In genomic region chr16:11506816-11507305, GRCh38 we compare ENCODE assay signal across 1 cellular context.
TF ChIP-seq lines count a peak whose summit lies in the region.

No MANE protein-coding gene starts in this region.

TF ChIP-seq in GM23338, 12 proteins besides CTCF, POLR2A, EP300 and RAD21 (continued from another document):
- TF ChIP-seq, protein P1, sequence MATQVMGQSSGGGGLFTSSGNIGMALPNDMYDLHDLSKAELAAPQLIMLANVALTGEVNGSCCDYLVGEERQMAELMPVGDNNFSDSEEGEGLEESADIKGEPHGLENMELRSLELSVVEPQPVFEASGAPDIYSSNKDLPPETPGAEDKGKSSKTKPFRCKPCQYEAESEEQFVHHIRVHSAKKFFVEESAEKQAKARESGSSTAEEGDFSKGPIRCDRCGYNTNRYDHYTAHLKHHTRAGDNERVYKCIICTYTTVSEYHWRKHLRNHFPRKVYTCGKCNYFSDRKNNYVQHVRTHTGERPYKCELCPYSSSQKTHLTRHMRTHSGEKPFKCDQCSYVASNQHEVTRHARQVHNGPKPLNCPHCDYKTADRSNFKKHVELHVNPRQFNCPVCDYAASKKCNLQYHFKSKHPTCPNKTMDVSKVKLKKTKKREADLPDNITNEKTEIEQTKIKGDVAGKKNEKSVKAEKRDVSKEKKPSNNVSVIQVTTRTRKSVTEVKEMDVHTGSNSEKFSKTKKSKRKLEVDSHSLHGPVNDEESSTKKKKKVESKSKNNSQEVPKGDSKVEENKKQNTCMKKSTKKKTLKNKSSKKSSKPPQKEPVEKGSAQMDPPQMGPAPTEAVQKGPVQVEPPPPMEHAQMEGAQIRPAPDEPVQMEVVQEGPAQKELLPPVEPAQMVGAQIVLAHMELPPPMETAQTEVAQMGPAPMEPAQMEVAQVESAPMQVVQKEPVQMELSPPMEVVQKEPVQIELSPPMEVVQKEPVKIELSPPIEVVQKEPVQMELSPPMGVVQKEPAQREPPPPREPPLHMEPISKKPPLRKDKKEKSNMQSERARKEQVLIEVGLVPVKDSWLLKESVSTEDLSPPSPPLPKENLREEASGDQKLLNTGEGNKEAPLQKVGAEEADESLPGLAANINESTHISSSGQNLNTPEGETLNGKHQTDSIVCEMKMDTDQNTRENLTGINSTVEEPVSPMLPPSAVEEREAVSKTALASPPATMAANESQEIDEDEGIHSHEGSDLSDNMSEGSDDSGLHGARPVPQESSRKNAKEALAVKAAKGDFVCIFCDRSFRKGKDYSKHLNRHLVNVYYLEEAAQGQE (IDR thresholded peaks at IDR 0.05; ENCODE audit: unreplicated experiment) = no peak
- no peak for TF ChIP-seq CREB1 (CRISPR knock-in tag; IDR thresholded peaks at IDR 0.05; ENCODE audit: low read depth)
